Comparison of ENCODE assay signal across 14 cellular contexts in genomic region chr6:118467181-118467580, GRCh38.
DNase-seq lines count a peak whose midpoint lies in the region; ATAC-seq, FAIRE-seq and TF ChIP-seq lines count a peak whose summit lies in the region.
"Had no signal": no experiment of that assay in that cellular context is flagged by ENCODE, and none has a peak within 500 bp of the region (broad histone marks: within the 10 kb centered on the region; RNA-seq: fewer than 3 reads in every experiment).

No MANE protein-coding gene starts in this region.

- no peak for DNase-seq in activated naive CD4-positive, alpha-beta T cell (lab: John Stamatoyannopoulos, UW)
- DNase-seq in pancreas (no peak), aorta (no peak), spleen (no peak)
- DNase-seq in naive thymus-derived CD4-positive, alpha-beta T cell = no peak
- DNase-seq: foreskin keratinocyte; immature natural killer cell; NCI-H2081 treated with DMSO at 0.1 percent for 48 hours; stimulated activated CD4-positive, alpha-beta T cell treated with anti-CD3 and anti-CD28 coated beads, Interleukin-15, amount 100 ng/mL, for 24 hours had no signal

- ATAC-seq in GM21619 (IDR thresholded peaks at IDR 0.05; ENCODE audit: unreplicated experiment) = peak; percentile 86
- ATAC-seq in HG03103 (IDR thresholded peaks at IDR 0.05; ENCODE audit: low read depth, unreplicated experiment) = peak; percentile 79
- ATAC-seq in pancreas = no peak
- no peak for ATAC-seq in aorta (ENCODE audit: low FRiP score)
- ATAC-seq in naive thymus-derived CD4-positive, alpha-beta T cell = no peak
- ATAC-seq: foreskin keratinocyte had no signal

- no peak overlapping the region for H3K4me3 ChIP-seq in pancreas
- H3K4me3 ChIP-seq in aorta (ENCODE audit: low read length in 2 of 2) = no peak overlapping the region
- H3K4me3 ChIP-seq in naive thymus-derived CD4-positive, alpha-beta T cell (ENCODE audit: low read length) = no peak overlapping the region
- no peak overlapping the region for H3K4me3 ChIP-seq in spleen
- H3K4me3 ChIP-seq: SJSA1 had no signal

- no peaks in the 10 kb centered on the region for H3K4me1 ChIP-seq in pancreas
- no peaks in the 10 kb centered on the region for H3K4me1 ChIP-seq in aorta (ENCODE audit: control insufficient read depth in 1 of 2, insufficient read depth in 2 of 2, low read length in 2 of 2)
- H3K4me1 ChIP-seq in naive thymus-derived CD4-positive, alpha-beta T cell (ENCODE audit: control insufficient read depth in 2 of 2, insufficient read depth in 2 of 2, low read length in 2 of 2) = no peaks in the 10 kb centered on the region
- H3K4me1 ChIP-seq in spleen = no peaks in the 10 kb centered on the region
- H3K4me1 ChIP-seq: foreskin keratinocyte, SJSA1 had no signal

- intact Hi-C loops in pancreas (cut with DNase I) = no loop called here
- intact Hi-C loops in aorta (cut with DNase I) = no loop called here
- intact Hi-C loops in naive thymus-derived CD4-positive, alpha-beta T cell (cut with micrococcal nuclease) = no loop called here
- intact Hi-C loops in spleen (cut with DNase I; ENCODE audit: low total_unique reads) = no loop called here

- H3K27ac ChIP-seq in pancreas = no peak overlapping the region
- no peak overlapping the region for H3K27ac ChIP-seq in aorta (ENCODE audit: low read depth in 1 of 2, low read length in 2 of 2)
- no peak overlapping the region for H3K27ac ChIP-seq in naive thymus-derived CD4-positive, alpha-beta T cell (ENCODE audit: low read depth, low read length)
- no peak overlapping the region for H3K27ac ChIP-seq in spleen
- H3K27ac ChIP-seq: foreskin keratinocyte, SJSA1 had no signal

- POLR2A ChIA-PET in naive thymus-derived CD4-positive, alpha-beta T cell (lab: Charles Lee) = no interaction called here

- no peaks in the 10 kb centered on the region for H3K27me3 Mint-ChIP-seq in activated naive CD4-positive, alpha-beta T cell treated with anti-CD3 and anti-CD28 coated beads, Interleukin-2, amount 50 U/mL, for 24 hours
- H3K27me3 Mint-ChIP-seq in naive thymus-derived CD4-positive, alpha-beta T cell = no peaks in the 10 kb centered on the region

- H3K4me3 Mint-ChIP-seq in activated naive CD4-positive, alpha-beta T cell treated with anti-CD3 and anti-CD28 coated beads, Interleukin-2, amount 50 U/mL, for 24 hours = no peak overlapping the region
- no peak overlapping the region for H3K4me3 Mint-ChIP-seq in naive thymus-derived CD4-positive, alpha-beta T cell
- H3K4me3 Mint-ChIP-seq: immature natural killer cell had no signal

- no peak for FAIRE-seq in pancreas (lab: Jason Lieb, UNC)
- FAIRE-seq: D721Med had no signal

- H3K36me3 ChIP-seq in pancreas (no peaks in the 10 kb centered on the region), aorta (ENCODE audit: control insufficient read depth in 1 of 2, insufficient read depth in 2 of 2, low read length in 1 of 2) (peaks cover 0 to 3% of the 10 kb centered on the region in 2 donors), spleen (peaks cover 0 to 80% (median 33%) of the 10 kb centered on the region in 6 donors)
- H3K36me3 ChIP-seq in naive thymus-derived CD4-positive, alpha-beta T cell (ENCODE audit: control insufficient read depth in 2 of 3, insufficient read depth in 3 of 3, low read length in 3 of 3) = peaks cover 6 to 57% (median 10%) of the 10 kb centered on the region in 3 experiments

- H3K27me3 ChIP-seq in pancreas (no peaks in the 10 kb centered on the region), aorta (ENCODE audit: control insufficient read depth in 1 of 2, insufficient read depth in 2 of 2, low read length in 1 of 2) (no peaks in the 10 kb centered on the region), spleen (replicated peaks in 1 of 7) (no peaks in the 10 kb centered on the region)
- no peaks in the 10 kb centered on the region for H3K27me3 ChIP-seq in naive thymus-derived CD4-positive, alpha-beta T cell (ENCODE audit: control insufficient read depth in 2 of 2, insufficient read depth in 2 of 2, low read length in 2 of 2)
- H3K27me3 ChIP-seq: foreskin keratinocyte, SJSA1 had no signal

- peaks cover 40% of the 10 kb centered on the region for H3K36me3 Mint-ChIP-seq in activated naive CD4-positive, alpha-beta T cell treated with anti-CD3 and anti-CD28 coated beads, Interleukin-2, amount 50 U/mL, for 24 hours
- H3K36me3 Mint-ChIP-seq in naive thymus-derived CD4-positive, alpha-beta T cell = peaks cover 29 to 66% (median 50%) of the 10 kb centered on the region in 5 donors

- TF ChIP-seq POLR2A in spleen (IDR thresholded peaks at IDR 0.05) = no peak

- no peaks in the 10 kb centered on the region for H3K9me3 Mint-ChIP-seq in activated naive CD4-positive, alpha-beta T cell treated with anti-CD3 and anti-CD28 coated beads, Interleukin-2, amount 50 U/mL, for 24 hours
- peaks cover 0 to 2% (median 0%) of the 10 kb centered on the region in 11 donors for H3K9me3 Mint-ChIP-seq in naive thymus-derived CD4-positive, alpha-beta T cell
- H3K9me3 Mint-ChIP-seq: immature natural killer cell had no signal

- peaks cover 13% of the 10 kb centered on the region for H3K4me1 Mint-ChIP-seq in activated naive CD4-positive, alpha-beta T cell treated with anti-CD3 and anti-CD28 coated beads, Interleukin-2, amount 50 U/mL, for 24 hours
- H3K4me1 Mint-ChIP-seq in naive thymus-derived CD4-positive, alpha-beta T cell = peaks cover 0 to 9% (median 2%) of the 10 kb centered on the region in 7 donors

- no peaks in the 10 kb centered on the region for H3K9me3 ChIP-seq in pancreas
- H3K9me3 ChIP-seq in aorta (ENCODE audit: control insufficient read depth, low read length) = no peaks in the 10 kb centered on the region
- no peaks in the 10 kb centered on the region for H3K9me3 ChIP-seq in naive thymus-derived CD4-positive, alpha-beta T cell (ENCODE audit: control insufficient read depth in 2 of 3, low read length in 3 of 3)
- no peaks in the 10 kb centered on the region for H3K9me3 ChIP-seq in spleen
- H3K9me3 ChIP-seq: SJSA1 had no signal

- CTCF ChIA-PET in naive thymus-derived CD4-positive, alpha-beta T cell (lab: Charles Lee) = no interaction called here

- peak overlapping the region; percentile 44 for H3K27ac Mint-ChIP-seq in activated naive CD4-positive, alpha-beta T cell treated with anti-CD3 and anti-CD28 coated beads, Interleukin-2, amount 50 U/mL, for 24 hours
- peak overlapping the region in 2 of 9 donors; percentile 6 for H3K27ac Mint-ChIP-seq in naive thymus-derived CD4-positive, alpha-beta T cell

- TF ChIP-seq CTCF in pancreas (IDR thresholded peaks at IDR 0.05) = no peak
- no peak for TF ChIP-seq CTCF in spleen (IDR thresholded peaks at IDR 0.05 in 8 of 11, conservative IDR thresholded peaks at IDR 0.05 in 3 of 11)

Comparison
In these comparisons a context has a peak if more than half of its experiments do, and no peak if none do; other contexts are left out.
1. ATAC-seq: peak in GM21619 (single experiment) and HG03103 (single experiment); none in pancreas (0 of 4), aorta (single experiment) and naive thymus-derived CD4-positive, alpha-beta T cell (single experiment).